Comparison of ENCODE assay signal across 20 cellular contexts in genomic region chr1:208421511-208421910, GRCh38.
"Had no signal": no experiment of that assay in that cellular context is flagged by ENCODE, and none has a peak within 500 bp of the region (broad histone marks: within the 10 kb centered on the region; RNA-seq: fewer than 3 reads in every experiment).

No MANE protein-coding gene starts in this region.

- H3K4me1 ChIP-seq: parathyroid adenoma, right lobe of liver, tibial nerve, upper lobe of left lung had no signal

- H3K79me2 ChIP-seq: parathyroid adenoma had no signal

- H3K27me3 ChIP-seq: right lobe of liver, tibial nerve, upper lobe of left lung had no signal

- H3K9ac ChIP-seq: parathyroid adenoma had no signal

- H3K4me3 ChIP-seq: lung, mucosa of descending colon, right lobe of liver, thoracic aorta, tibial nerve, upper lobe of left lung had no signal

- DNase-seq: cortex of kidney; effector memory CD8-positive, alpha-beta T cell; erythroblast; hypothalamus; mucosa of descending colon; naive B cell; right lobe of liver; small intestine; stimulated activated CD4-positive, alpha-beta T cell treated with anti-CD3 and anti-CD28 coated beads, Interleukin-15, amount 100 ng/mL, for 24 hours; stimulated activated CD4-positive, alpha-beta T cell treated with anti-CD3 and anti-CD28 coated beads, Interleukin-2, amount 100 ng/mL, for 48 hours; stimulated activated naive B cell treated with anti-CD40 and anti-IgM and Interleukin-4, amounts not matched to agents 10 μg/mL and 1 μg/mL and 100 μg/mL, for 72 hours; upper lobe of left lung had no signal

- H3K9me3 ChIP-seq: mucosa of descending colon, right lobe of liver, thoracic aorta had no signal

- FAIRE-seq: endometrium, frontal cortex, keratinocyte, small intestine, urothelium cell line had no signal

- H3K36me3 ChIP-seq: right lobe of liver, thoracic aorta, tibial nerve, upper lobe of left lung had no signal

- H3K27ac ChIP-seq: parathyroid adenoma, right lobe of liver, thoracic aorta, tibial nerve, upper lobe of left lung had no signal
